In genomic region chr3:16774536-16774935, GRCh38 we compare ENCODE assay signal across 7 cellular contexts.
DNase-seq lines count a peak whose midpoint lies in the region; ATAC-seq lines count a peak whose summit lies in the region.
"Not testable (repeated sequence)": the region's sequence is repeated elsewhere in the genome, so short reads cannot be mapped to it uniquely, and the experiment has no call there.

No MANE protein-coding gene starts in this region.

- not testable (repeated sequence) for H3K9me3 ChIP-seq in CD8-positive, alpha-beta memory T cell (ENCODE audit: low read length)

- not testable (repeated sequence) for H3K4me3 ChIP-seq in CD8-positive, alpha-beta memory T cell (ENCODE audit: low read length)

- H3K27ac ChIP-seq in CD8-positive, alpha-beta memory T cell (ENCODE audit: low read depth, low read length), result not testable (repeated sequence)

- intact Hi-C loops in activated naive CD4-positive, alpha-beta T cell treated with anti-CD3 and anti-CD28 coated beads for 36 hours (cut with micrococcal nuclease), result not testable (repeated sequence)

- H3K4me1 Mint-ChIP-seq in CD8-positive, alpha-beta memory T cell, result peaks cover 16 to 18% (median 16%) of the 10 kb centered on the region in 3 donors
- peaks cover 17 to 24% (median 17%) of the 10 kb centered on the region in 3 donors for H3K4me1 Mint-ChIP-seq in T-cell
- peaks cover 13% of the 10 kb centered on the region for H3K4me1 Mint-ChIP-seq in activated naive CD4-positive, alpha-beta T cell treated with anti-CD3 and anti-CD28 coated beads for 36 hours (ENCODE audit: low read depth)
- not testable (repeated sequence) for H3K4me1 Mint-ChIP-seq in activated naive CD8-positive, alpha-beta T cell treated with anti-CD3 and anti-CD28 coated beads, Interleukin-2, amount 10 ng/mL, durations not matched to agents 7 days and 5 days
- H3K4me1 Mint-ChIP-seq in naive thymus-derived CD8-positive, alpha-beta T cell, result peaks cover 11 to 23% (median 19%) of the 10 kb centered on the region in 4 donors

- not testable (repeated sequence) for DNase-seq in CD8-positive, alpha-beta memory T cell; activated naive CD8-positive, alpha-beta T cell treated with anti-CD3 and anti-CD28 coated beads, Interleukin-2, amount 10 ng/mL, durations not matched to agents 7 days and 5 days
- peak in 1 of 34 experiments; percentile 2 for DNase-seq in T-cell
- peak; percentile 60 for DNase-seq in activated CD8-positive, alpha-beta memory T cell treated with anti-CD3 and anti-CD28 coated beads for 24 hours
- peak; percentile 56 for DNase-seq in activated naive CD4-positive, alpha-beta T cell treated with anti-CD3 and anti-CD28 coated beads for 36 hours
- peak in 3 of 10 donors; percentile 5 to 17 (median 9) for DNase-seq in naive thymus-derived CD8-positive, alpha-beta T cell
- peak; percentile 28 for DNase-seq in stimulated activated CD8-positive, alpha-beta memory T cell treated with anti-CD3 and anti-CD28 coated beads, Interleukin-4, amount 100 ng/mL, for 48 hours

- H3K36me3 Mint-ChIP-seq in CD8-positive, alpha-beta memory T cell, result peaks cover 0 to 11% (median 2%) of the 10 kb centered on the region in 3 donors
- H3K36me3 Mint-ChIP-seq in T-cell; activated naive CD4-positive, alpha-beta T cell treated with anti-CD3 and anti-CD28 coated beads for 36 hours (ENCODE audit: low read depth); activated naive CD8-positive, alpha-beta T cell treated with anti-CD3 and anti-CD28 coated beads, Interleukin-2, amount 10 ng/mL, durations not matched to agents 7 days and 5 days; naive thymus-derived CD8-positive, alpha-beta T cell: not testable (repeated sequence)

- not testable (repeated sequence) for H3K9me3 Mint-ChIP-seq in CD8-positive, alpha-beta memory T cell; T-cell; activated naive CD4-positive, alpha-beta T cell treated with anti-CD3 and anti-CD28 coated beads for 36 hours; activated naive CD8-positive, alpha-beta T cell treated with anti-CD3 and anti-CD28 coated beads, Interleukin-2, amount 10 ng/mL, durations not matched to agents 7 days and 5 days; naive thymus-derived CD8-positive, alpha-beta T cell

- not testable (repeated sequence) for ATAC-seq in T-cell (replicated peaks in 1 of 4); activated naive CD8-positive, alpha-beta T cell treated with anti-CD3 and anti-CD28 coated beads, Interleukin-2, amount 10 ng/mL, durations not matched to agents 7 days and 5 days (ENCODE audit: low read depth); naive thymus-derived CD8-positive, alpha-beta T cell

- peak overlapping the region in 6 of 7 donors; percentile 32 to 75 (median 65) for H3K4me3 Mint-ChIP-seq in CD8-positive, alpha-beta memory T cell
- H3K4me3 Mint-ChIP-seq in T-cell, result peak overlapping the region; percentile 24 to 66 (median 53)
- peak overlapping the region; percentile 23 for H3K4me3 Mint-ChIP-seq in activated naive CD4-positive, alpha-beta T cell treated with anti-CD3 and anti-CD28 coated beads for 36 hours
- peak overlapping the region; percentile 2 for H3K4me3 Mint-ChIP-seq in activated naive CD8-positive, alpha-beta T cell treated with anti-CD3 and anti-CD28 coated beads, Interleukin-2, amount 10 ng/mL, durations not matched to agents 7 days and 5 days
- peak overlapping the region; percentile 72 to 85 (median 78) for H3K4me3 Mint-ChIP-seq in naive thymus-derived CD8-positive, alpha-beta T cell

- CTCF ChIA-PET in CD8-positive, alpha-beta memory T cell (lab: Charles Lee); T-cell (lab: Charles Lee); activated naive CD4-positive, alpha-beta T cell treated with anti-CD3 and anti-CD28 coated beads for 36 hours (lab: Charles Lee): not testable (repeated sequence)

- not testable (repeated sequence) for H3K36me3 ChIP-seq in CD8-positive, alpha-beta memory T cell (ENCODE audit: insufficient read depth, low read length)

- not testable (repeated sequence) for H3K27me3 ChIP-seq in CD8-positive, alpha-beta memory T cell (ENCODE audit: insufficient read depth, low read length, poor library complexity, severe bottlenecking)

- peaks cover 16 to 27% of the 10 kb centered on the region in 2 donors for H3K27me3 Mint-ChIP-seq in CD8-positive, alpha-beta memory T cell
- H3K27me3 Mint-ChIP-seq in T-cell, result peaks cover 9 to 13% of the 10 kb centered on the region in 2 donors
- H3K27me3 Mint-ChIP-seq in activated naive CD4-positive, alpha-beta T cell treated with anti-CD3 and anti-CD28 coated beads for 36 hours (ENCODE audit: low read depth); activated naive CD8-positive, alpha-beta T cell treated with anti-CD3 and anti-CD28 coated beads, Interleukin-2, amount 10 ng/mL, durations not matched to agents 7 days and 5 days; naive thymus-derived CD8-positive, alpha-beta T cell: not testable (repeated sequence)

- H3K4me1 ChIP-seq in CD8-positive, alpha-beta memory T cell (ENCODE audit: insufficient read depth, low read length), result not testable (repeated sequence)

- H3K27ac Mint-ChIP-seq in CD8-positive, alpha-beta memory T cell, result peak overlapping the region in 2 of 8 donors; percentile 41 to 92
- not testable (repeated sequence) for H3K27ac Mint-ChIP-seq in T-cell; activated naive CD4-positive, alpha-beta T cell treated with anti-CD3 and anti-CD28 coated beads for 36 hours; activated naive CD8-positive, alpha-beta T cell treated with anti-CD3 and anti-CD28 coated beads, Interleukin-2, amount 10 ng/mL, durations not matched to agents 7 days and 5 days
- peak overlapping the region in 3 of 10 donors; percentile 17 to 54 (median 47) for H3K27ac Mint-ChIP-seq in naive thymus-derived CD8-positive, alpha-beta T cell

- POLR2A ChIA-PET in CD8-positive, alpha-beta memory T cell (lab: Charles Lee); T-cell (lab: Charles Lee); activated naive CD8-positive, alpha-beta T cell treated with anti-CD3 and anti-CD28 coated beads, Interleukin-2, amount 10 ng/mL, durations not matched to agents 7 days and 5 days (lab: Charles Lee); naive thymus-derived CD8-positive, alpha-beta T cell (lab: Charles Lee): not testable (repeated sequence)

Comparison
In these comparisons a context has a peak if more than half of its experiments do, and no peak if none do; other contexts are left out.
1. H3K4me3 Mint-ChIP-seq: peak in every context shown above with its lines; median percentile 78 in naive thymus-derived CD8-positive, alpha-beta T cell; 65 in CD8-positive, alpha-beta memory T cell; 53 in T-cell; 23 in activated naive CD4-positive, alpha-beta T cell treated with anti-CD3 and anti-CD28 coated beads for 36 hours; 2 in activated naive CD8-positive, alpha-beta T cell treated with anti-CD3 and anti-CD28 coated beads, Interleukin-2, amount 10 ng/mL, durations not matched to agents 7 days and 5 days.